ENCODE assay signal across 8 cellular contexts in genomic region chr1:27154991-27155781, GRCh38. TPM values are rescaled to one million over a fixed set of nuclear protein-coding genes. Genes with fewer than 3 reads are reported as not detected.
A peak's percentile ranks its signal among the peaks of the same experiment; 100 is the strongest.
DNase-seq lines count a peak whose midpoint lies in the region; ATAC-seq and TF ChIP-seq lines count a peak whose summit lies in the region.

Gene SLC9A1, minus strand, starts transcription at chr1:27155125. Its CDS starts 791 bp downstream, at chr1:27154334.

- H3K4me1 Mint-ChIP-seq in progenitor cell of endocrine pancreas (ENCODE audit: low read depth) = peaks cover 34% of the 10 kb centered on the region

- no peaks in the 10 kb centered on the region for H3K9me3 Mint-ChIP-seq in progenitor cell of endocrine pancreas (ENCODE audit: low read depth)

- TF ChIP-seq CTCF in GM12873 (IDR thresholded peaks at IDR 0.05; ENCODE audit: insufficient read depth, low read depth, low read length, missing control alignments) (peak; percentile 86), progenitor cell of endocrine pancreas (IDR thresholded peaks at IDR 0.05; ENCODE audit: unreplicated experiment) (peak; percentile 83)

- WGBS in urinary bladder = 4% methylated on average over 40 of the region's 40 CpGs

- H3K27ac ChIP-seq in urinary bladder (ENCODE audit: low read depth) = peak within 1 kb of the TSS; percentile 84

- H3K36me3 ChIP-seq in urinary bladder (ENCODE audit: insufficient read depth) = no peaks in the 10 kb centered on the region

- H3K36me3 Mint-ChIP-seq in progenitor cell of endocrine pancreas (ENCODE audit: insufficient read depth) = no peaks in the 10 kb centered on the region

- peak within 1 kb of the TSS; percentile 92 for H3K27ac Mint-ChIP-seq in progenitor cell of endocrine pancreas

- intact Hi-C loops in left cardiac atrium (cut with DNase I) = loop anchor here in 1 of 2 donors (5.0 kb wide), 2 partner anchors 38 to 53 kb away; no protein-coding TSS in a partner anchor

- peaks cover 4% of the 10 kb centered on the region for H3K4me1 ChIP-seq in urinary bladder (ENCODE audit: insufficient read depth)

- DNase-seq in NCI-H128 (lab: John Stamatoyannopoulos, UW; ENCODE audit: unreplicated experiment) = peak; percentile 91
- DNase-seq in T-helper 1 cell = peak; percentile 85 to 95 (median 91)
- DNase-seq in amniotic epithelial cell (ENCODE audit: low read depth) = peak; percentile 94
- DNase-seq in left cardiac atrium = peak; percentile 96
- DNase-seq in progenitor cell of endocrine pancreas (ENCODE audit: low spot score, unreplicated experiment) = peak; percentile 95

- peak within 1 kb of the TSS; percentile 84 for H3K4me3 Mint-ChIP-seq in progenitor cell of endocrine pancreas (ENCODE audit: low read depth)

- H3K4me3 ChIP-seq in urinary bladder (ENCODE audit: low read depth, low read length) = peak within 1 kb of the TSS; percentile 79

- ATAC-seq in HG02678 (IDR thresholded peaks at IDR 0.05; ENCODE audit: unreplicated experiment) (peak; percentile 93), left cardiac atrium (peak; percentile 90 to 91)

- no peaks in the 10 kb centered on the region for H3K27me3 Mint-ChIP-seq in progenitor cell of endocrine pancreas

RNA-seq across cellular contexts. Expression of gene SLC9A1, which starts in this region (rescaled TPM):
- total RNA-seq in left cardiac atrium (10 to 100 TPM; 17.4 to 37.3 TPM), progenitor cell of endocrine pancreas (19.6 and 23.3 TPM in 2 replicates), urinary bladder (9.7 TPM)
- 18.3 TPM for polyA plus RNA-seq in urinary bladder

Comparison
In these comparisons a context has a peak if more than half of its experiments do, and no peak if none do; other contexts are left out.
1. Peak in every context shown above with its lines: DNase-seq, ATAC-seq, H3K4me3 ChIP-seq and H3K27ac ChIP-seq.